1 cellular context compared by ENCODE assay signal in the genomic region with DNA sequence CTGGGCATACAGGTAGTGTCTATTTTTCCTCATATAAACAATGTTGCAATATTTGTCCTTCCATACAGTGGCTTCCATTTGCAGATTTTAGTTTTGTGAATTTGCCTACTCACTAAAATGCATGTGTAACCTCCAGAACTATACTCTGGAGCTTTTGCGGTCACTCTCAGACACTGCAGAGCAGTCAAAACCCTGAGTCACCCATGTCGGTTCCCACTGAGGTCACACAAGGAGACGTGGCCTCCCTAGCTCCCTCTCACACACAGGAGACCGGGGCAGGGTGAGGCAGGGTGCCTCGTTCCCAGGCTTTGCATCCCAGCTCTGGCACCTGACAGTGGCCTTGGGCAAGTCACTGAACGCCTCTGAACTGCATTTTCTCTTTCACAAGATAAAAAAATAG.
TF ChIP-seq lines count a peak whose summit lies in the region.

No MANE protein-coding gene starts in this region.

TF ChIP-seq in GM12878, 131 proteins besides CTCF, POLR2A, EP300 and RAD21 (continued from another document):
- TF ChIP-seq, protein P1, sequence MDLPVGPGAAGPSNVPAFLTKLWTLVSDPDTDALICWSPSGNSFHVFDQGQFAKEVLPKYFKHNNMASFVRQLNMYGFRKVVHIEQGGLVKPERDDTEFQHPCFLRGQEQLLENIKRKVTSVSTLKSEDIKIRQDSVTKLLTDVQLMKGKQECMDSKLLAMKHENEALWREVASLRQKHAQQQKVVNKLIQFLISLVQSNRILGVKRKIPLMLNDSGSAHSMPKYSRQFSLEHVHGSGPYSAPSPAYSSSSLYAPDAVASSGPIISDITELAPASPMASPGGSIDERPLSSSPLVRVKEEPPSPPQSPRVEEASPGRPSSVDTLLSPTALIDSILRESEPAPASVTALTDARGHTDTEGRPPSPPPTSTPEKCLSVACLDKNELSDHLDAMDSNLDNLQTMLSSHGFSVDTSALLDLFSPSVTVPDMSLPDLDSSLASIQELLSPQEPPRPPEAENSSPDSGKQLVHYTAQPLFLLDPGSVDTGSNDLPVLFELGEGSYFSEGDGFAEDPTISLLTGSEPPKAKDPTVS (IDR thresholded peaks at IDR 0.05; ENCODE audit: low read depth, low read length), result no peak
- peak; percentile 11 for TF ChIP-seq MEF2B (IDR thresholded peaks at IDR 0.05; ENCODE audit: partially characterized antibody, poor library complexity, severe bottlenecking)
- TF ChIP-seq BCL11A (IDR thresholded peaks at IDR 0.05; ENCODE audit: low read depth, low read length), result no peak
